In genomic region chr1:224525411-224526040, GRCh38 we compare ENCODE assay signal across 26 cellular contexts.
DNase-seq lines count a peak whose midpoint lies in the region; TF ChIP-seq lines count a peak whose summit lies in the region.
"Had no signal": no experiment of that assay in that cellular context is flagged by ENCODE, and none has a peak within 500 bp of the region (broad histone marks: within the 10 kb centered on the region; RNA-seq: fewer than 3 reads in every experiment).

No MANE protein-coding gene starts in this region.

- peak overlapping the region; percentile 57 for H3K27ac ChIP-seq in ACC112 (ENCODE audit: low read depth, low read length)
- H3K27ac ChIP-seq: body of pancreas, dorsolateral prefrontal cortex, heart left ventricle, pancreas, stomach, thyroid gland had no signal

- in situ Hi-C loops in GM13976 (cut with MboI; ENCODE audit: low sequenced_read_pairs, unreplicated experiment) = no loop called here

- H3K79me2 ChIP-seq in ACC112 (ENCODE audit: control insufficient read depth, insufficient read depth, low read length, unreplicated experiment) = no peaks in the 10 kb centered on the region

- H3K4me3 ChIP-seq in ACC112 (ENCODE audit: low read depth, low read length) (no peak overlapping the region; the same call in 1 of the 2 replicates), fibroblast of villous mesenchyme (ENCODE audit: low read depth, low read length) (no peak overlapping the region)
- H3K4me3 ChIP-seq: body of pancreas, dorsolateral prefrontal cortex, heart left ventricle, pancreas, smooth muscle cell, stomach, thyroid gland had no signal

- H3K27me3 ChIP-seq in ACC112 (ENCODE audit: insufficient read depth, low read length) = no peaks in the 10 kb centered on the region
- H3K27me3 ChIP-seq: body of pancreas, dorsolateral prefrontal cortex, heart left ventricle, pancreas, stomach, thyroid gland had no signal

- peak; percentile 56 for DNase-seq in HCEC 1CT
- DNase-seq in T1000 (lab: John Stamatoyannopoulos, UW) = peak; percentile 19
- DNase-seq in fibroblast of villous mesenchyme (ENCODE audit: low read depth) = peak; percentile 52
- DNase-seq in NCI-H187 (lab: John Stamatoyannopoulos, UW) = no peak
- DNase-seq in GM13976 (ENCODE audit: low spot score) = no peak
- DNase-seq in NCI-H1417 treated with DMSO at 0.1 percent for 48 hours (lab: John Stamatoyannopoulos, UW) = no peak
- no peak for DNase-seq in cortex of kidney (lab: John Stamatoyannopoulos, UW)
- DNase-seq: activated effector memory CD4-positive, alpha-beta T cell treated with anti-CD3 and anti-CD28 coated beads, Interleukin-2, amount 50 U/mL, for 16 hours; activated naive CD8-positive, alpha-beta T cell treated with anti-CD3 and anti-CD28 coated beads, Interleukin-2, amount 50 U/mL, for 24 hours; activated T-cell treated with anti-CD3 and anti-CD28 coated beads, Interleukin-2, amount 50 U/mL, for 1 hour; body of pancreas; CD8-positive, alpha-beta T cell; cerebellar nuclear complex; dorsolateral prefrontal cortex; heart left ventricle; left cardiac atrium; NCI-H1092 treated with DMSO at 0.1 percent for 48 hours; NCI-H446; nephron progenitor cell; pancreas; stimulated activated CD4-positive, alpha-beta T cell treated with anti-CD3 and anti-CD28 coated beads, Interleukin-1b, Interleukin-23, amount 100 ng/mL, for 48 hours; stomach; T-helper 17 cell; thyroid gland had no signal

- TF ChIP-seq CTCF in fibroblast of villous mesenchyme (IDR thresholded peaks at IDR 0.05; ENCODE audit: insufficient read depth, low read depth, low read length) (no peak), GM13976 (IDR thresholded peaks at IDR 0.05; ENCODE audit: borderline replicate concordance, control extremely low read depth, extremely low read depth, insufficient read depth, missing control alignments) (no peak)

- H3K36me3 ChIP-seq in ACC112 (ENCODE audit: insufficient read depth, low read length) = no peaks in the 10 kb centered on the region
- H3K36me3 ChIP-seq: heart left ventricle, pancreas, stomach, thyroid gland had no signal

- H3K4me1 ChIP-seq in ACC112 (ENCODE audit: control insufficient read depth, insufficient read depth, low read length, unreplicated experiment) = peaks cover 41% of the 10 kb centered on the region
- H3K4me1 ChIP-seq: body of pancreas, heart left ventricle, stomach, thyroid gland had no signal

- H2AFZ ChIP-seq in ACC112 (ENCODE audit: low read length, unreplicated experiment) = no peak overlapping the region

Comparison
In these comparisons a context has a peak if more than half of its experiments do, and no peak if none do; other contexts are left out.
1. DNase-seq: peak in HCEC 1CT (single experiment), T1000 (single experiment) and fibroblast of villous mesenchyme (single experiment); none in NCI-H187 (0 of 2), GM13976 (single experiment), NCI-H1417 treated with DMSO at 0.1 percent for 48 hours (single experiment) and cortex of kidney (single experiment).